In genomic region chr6:25715794-25716193, GRCh38 we compare ENCODE assay signal across 25 cellular contexts. TPM values are rescaled to one million over a fixed set of nuclear protein-coding genes. Genes with fewer than 3 reads are reported as not detected.
"Had no signal": no experiment of that assay in that cellular context is flagged by ENCODE, and none has a peak within 500 bp of the region (broad histone marks: within the 10 kb centered on the region; RNA-seq: fewer than 3 reads in every experiment).

No MANE protein-coding gene starts in this region.

- H3K27me3 ChIP-seq: dorsolateral prefrontal cortex, upper lobe of right lung, vagina had no signal

- H3K36me3 Mint-ChIP-seq: immature natural killer cell, naive B cell had no signal

- ATAC-seq: gastroesophageal sphincter, left colon, sciatic nerve, upper lobe of right lung had no signal

- H3K79me2 ChIP-seq: parathyroid adenoma had no signal

- H3K4me3 Mint-ChIP-seq: immature natural killer cell, naive B cell, nephron progenitor cell had no signal

- H3K27ac ChIP-seq: dorsolateral prefrontal cortex, epithelial cell of prostate, esophagus squamous epithelium, gastroesophageal sphincter, parathyroid adenoma, prostate gland, spleen, upper lobe of right lung, vagina had no signal

- H3K9me3 Mint-ChIP-seq: immature natural killer cell, naive B cell, nephron progenitor cell had no signal

- H2AFZ ChIP-seq: parathyroid adenoma had no signal

- FAIRE-seq: keratinocyte had no signal

- H3K4me3 ChIP-seq: dorsolateral prefrontal cortex, esophagus squamous epithelium, gastroesophageal sphincter, prostate gland, spleen, upper lobe of right lung, vagina had no signal

- H3K4me1 ChIP-seq: esophagus squamous epithelium, gastroesophageal sphincter, parathyroid adenoma, prostate gland, spleen, upper lobe of right lung, vagina had no signal

- H3K4me1 Mint-ChIP-seq: immature natural killer cell, nephron progenitor cell had no signal

- H3K36me3 ChIP-seq: esophagus squamous epithelium, gastroesophageal sphincter, prostate gland, spleen, upper lobe of right lung, vagina had no signal

- DNase-seq: cortex of kidney; dorsolateral prefrontal cortex; effector CD8-positive, alpha-beta T cell; esophagus squamous epithelium; foreskin fibroblast; immature natural killer cell; left colon; mesendoderm; naive B cell; nephron progenitor cell; retina; spleen; stimulated activated CD4-positive, alpha-beta T cell treated with anti-CD3 and anti-CD28 coated beads, Interleukin-2, amount 100 ng/mL, for 24 hours; stimulated activated naive CD4-positive, alpha-beta T cell; upper lobe of right lung had no signal

- H3K27ac Mint-ChIP-seq: immature natural killer cell, naive B cell, nephron progenitor cell had no signal

- H3K9me3 ChIP-seq: esophagus squamous epithelium, gastroesophageal sphincter, prostate gland, spleen, upper lobe of right lung, vagina had no signal

- H3K9ac ChIP-seq: parathyroid adenoma had no signal

RNA-seq across cellular contexts. Expression of gene SLC17A4, which starts 38.7 kb away (rescaled TPM):
- total RNA-seq: esophagus squamous epithelium, gastroesophageal sphincter, lung microvascular endothelial cell, omental fat pad, prostate gland, sciatic nerve, skeletal muscle tissue, spleen, upper lobe of right lung, vagina had no signal
- polyA plus RNA-seq: immature natural killer cell, keratinocyte, spleen had no signal
